Comparison of ENCODE assay signal across 9 cellular contexts in genomic region chr5:8864053-8864452, GRCh38.
A peak's percentile ranks its signal among the peaks of the same experiment; 100 is the strongest.
DNase-seq lines count a peak whose midpoint lies in the region; ATAC-seq and TF ChIP-seq lines count a peak whose summit lies in the region.
"Had no signal": no experiment of that assay in that cellular context is flagged by ENCODE, and none has a peak within 500 bp of the region (broad histone marks: within the 10 kb centered on the region; RNA-seq: fewer than 3 reads in every experiment).

No MANE protein-coding gene starts in this region.

- H3K27ac Mint-ChIP-seq in activated naive CD8-positive, alpha-beta T cell treated with anti-CD3 and anti-CD28 coated beads for 36 hours, result no peak overlapping the region
- H3K27ac Mint-ChIP-seq in activated naive CD8-positive, alpha-beta T cell treated with anti-CD3 and anti-CD28 coated beads, Interleukin-2, amount 50 U/mL, for 24 hours, result no peak overlapping the region

- peak; percentile 11 for DNase-seq in Daoy (ENCODE audit: low read depth)
- no peak for DNase-seq in kidney epithelial cell (ENCODE audit: low read depth)
- DNase-seq in GDM1 (lab: John Stamatoyannopoulos, UW), result no peak
- no peak for DNase-seq in activated naive CD8-positive, alpha-beta T cell treated with anti-CD3 and anti-CD28 coated beads for 36 hours
- no peak for DNase-seq in DMS79 treated with DMSO at 0.1 percent for 48 hours (lab: John Stamatoyannopoulos, UW)
- DNase-seq in activated naive CD8-positive, alpha-beta T cell treated with anti-CD3 and anti-CD28 coated beads, Interleukin-2, amount 50 U/mL, for 24 hours, result no peak

- TF ChIP-seq CTCF in kidney epithelial cell (IDR thresholded peaks at IDR 0.05; ENCODE audit: insufficient read depth, low read length, poor library complexity, severe bottlenecking), result peak; percentile 48

- no peaks in the 10 kb centered on the region for H3K27me3 ChIP-seq in kidney epithelial cell (ENCODE audit: control insufficient read depth, insufficient read depth, low read length)
- H3K27me3 ChIP-seq: SJSA1 had no signal

- H3K4me3 ChIP-seq in kidney epithelial cell (ENCODE audit: low read depth, low read length), result no peak overlapping the region
- H3K4me3 ChIP-seq: SJSA1 had no signal

- no peaks in the 10 kb centered on the region for H3K36me3 Mint-ChIP-seq in activated naive CD8-positive, alpha-beta T cell treated with anti-CD3 and anti-CD28 coated beads for 36 hours
- no peaks in the 10 kb centered on the region for H3K36me3 Mint-ChIP-seq in activated naive CD8-positive, alpha-beta T cell treated with anti-CD3 and anti-CD28 coated beads, Interleukin-2, amount 50 U/mL, for 24 hours (ENCODE audit: low read depth)

- no peaks in the 10 kb centered on the region for H3K27me3 Mint-ChIP-seq in activated naive CD8-positive, alpha-beta T cell treated with anti-CD3 and anti-CD28 coated beads for 36 hours
- no peaks in the 10 kb centered on the region for H3K27me3 Mint-ChIP-seq in activated naive CD8-positive, alpha-beta T cell treated with anti-CD3 and anti-CD28 coated beads, Interleukin-2, amount 50 U/mL, for 24 hours

- no peaks in the 10 kb centered on the region for H3K36me3 ChIP-seq in kidney epithelial cell (ENCODE audit: control insufficient read depth, insufficient read depth, low read length)
- H3K36me3 ChIP-seq: SJSA1 had no signal

- H3K4me3 Mint-ChIP-seq in activated naive CD8-positive, alpha-beta T cell treated with anti-CD3 and anti-CD28 coated beads for 36 hours, result no peak overlapping the region
- H3K4me3 Mint-ChIP-seq in activated naive CD8-positive, alpha-beta T cell treated with anti-CD3 and anti-CD28 coated beads, Interleukin-2, amount 50 U/mL, for 24 hours, result no peak overlapping the region

- peaks cover 2% of the 10 kb centered on the region for H3K9me3 Mint-ChIP-seq in activated naive CD8-positive, alpha-beta T cell treated with anti-CD3 and anti-CD28 coated beads for 36 hours
- H3K9me3 Mint-ChIP-seq in activated naive CD8-positive, alpha-beta T cell treated with anti-CD3 and anti-CD28 coated beads, Interleukin-2, amount 50 U/mL, for 24 hours, result no peaks in the 10 kb centered on the region

- ATAC-seq in HG02759 (IDR thresholded peaks at IDR 0.05; ENCODE audit: unreplicated experiment) (peak; percentile 82), SK-N-SH treated with all-trans-retinoic acid at 6 μM for 48 hours (peak; percentile 82)
- no peak for ATAC-seq in activated naive CD8-positive, alpha-beta T cell treated with anti-CD3 and anti-CD28 coated beads, Interleukin-2, amount 50 U/mL, for 24 hours

- no peaks in the 10 kb centered on the region for H3K4me1 Mint-ChIP-seq in activated naive CD8-positive, alpha-beta T cell treated with anti-CD3 and anti-CD28 coated beads for 36 hours
- H3K4me1 Mint-ChIP-seq in activated naive CD8-positive, alpha-beta T cell treated with anti-CD3 and anti-CD28 coated beads, Interleukin-2, amount 50 U/mL, for 24 hours, result no peaks in the 10 kb centered on the region

TF ChIP-seq in SK-N-SH treated with all-trans-retinoic acid at 6 μM for 48 hours, 23 proteins besides CTCF, POLR2A, EP300 and RAD21:
- TF ChIP-seq BACH2 (CRISPR knock-in tag; IDR thresholded peaks at IDR 0.05; ENCODE audit: borderline replicate concordance) (no peak), TCF4 (CRISPR knock-in tag; IDR thresholded peaks at IDR 0.05; ENCODE audit: borderline replicate concordance) (no peak), POU6F1 (CRISPR knock-in tag; IDR thresholded peaks at IDR 0.05; ENCODE audit: borderline replicate concordance, low read depth) (no peak), ISL1 (CRISPR knock-in tag; IDR thresholded peaks at IDR 0.05) (no peak), ZC3H10 (CRISPR knock-in tag; IDR thresholded peaks at IDR 0.05) (no peak), PPARA (CRISPR knock-in tag; IDR thresholded peaks at IDR 0.05; ENCODE audit: borderline replicate concordance) (no peak), ESRRG (CRISPR knock-in tag; IDR thresholded peaks at IDR 0.05) (no peak), ZNF8 (CRISPR knock-in tag; IDR thresholded peaks at IDR 0.05) (no peak), OSR1 (CRISPR knock-in tag; IDR thresholded peaks at IDR 0.05) (no peak), CSRNP3 (CRISPR knock-in tag; IDR thresholded peaks at IDR 0.05) (no peak), RARB (CRISPR knock-in tag; IDR thresholded peaks at IDR 0.05) (no peak), SNAI2 (CRISPR knock-in tag; IDR thresholded peaks at IDR 0.05) (no peak)
